In the genomic region with DNA sequence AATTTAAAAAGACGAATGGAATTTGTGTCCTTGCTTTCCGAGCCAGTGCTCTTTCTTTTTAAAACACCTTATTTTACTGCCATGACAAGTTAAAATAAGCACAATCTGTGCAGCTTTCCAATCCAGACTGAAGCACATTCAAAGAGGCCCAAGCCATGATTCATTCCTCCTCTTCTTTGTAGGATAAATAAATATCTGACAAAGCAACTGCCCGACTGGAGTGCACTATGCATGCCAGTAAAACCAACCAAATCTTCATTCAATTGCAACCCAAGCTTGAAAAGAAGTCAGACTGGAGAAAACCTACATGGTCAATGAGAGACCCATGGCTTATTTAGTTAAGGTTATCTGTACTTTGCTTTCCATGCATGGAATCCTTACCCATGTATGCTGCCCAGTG, we compare ENCODE assay signal across 1 cellular context.
TF ChIP-seq lines count a peak whose summit lies in the region.

No MANE protein-coding gene starts in this region.

TF ChIP-seq in SK-N-SH, 30 proteins besides CTCF, POLR2A, EP300 and RAD21 (continued from another document):
- TF ChIP-seq, protein P1, sequence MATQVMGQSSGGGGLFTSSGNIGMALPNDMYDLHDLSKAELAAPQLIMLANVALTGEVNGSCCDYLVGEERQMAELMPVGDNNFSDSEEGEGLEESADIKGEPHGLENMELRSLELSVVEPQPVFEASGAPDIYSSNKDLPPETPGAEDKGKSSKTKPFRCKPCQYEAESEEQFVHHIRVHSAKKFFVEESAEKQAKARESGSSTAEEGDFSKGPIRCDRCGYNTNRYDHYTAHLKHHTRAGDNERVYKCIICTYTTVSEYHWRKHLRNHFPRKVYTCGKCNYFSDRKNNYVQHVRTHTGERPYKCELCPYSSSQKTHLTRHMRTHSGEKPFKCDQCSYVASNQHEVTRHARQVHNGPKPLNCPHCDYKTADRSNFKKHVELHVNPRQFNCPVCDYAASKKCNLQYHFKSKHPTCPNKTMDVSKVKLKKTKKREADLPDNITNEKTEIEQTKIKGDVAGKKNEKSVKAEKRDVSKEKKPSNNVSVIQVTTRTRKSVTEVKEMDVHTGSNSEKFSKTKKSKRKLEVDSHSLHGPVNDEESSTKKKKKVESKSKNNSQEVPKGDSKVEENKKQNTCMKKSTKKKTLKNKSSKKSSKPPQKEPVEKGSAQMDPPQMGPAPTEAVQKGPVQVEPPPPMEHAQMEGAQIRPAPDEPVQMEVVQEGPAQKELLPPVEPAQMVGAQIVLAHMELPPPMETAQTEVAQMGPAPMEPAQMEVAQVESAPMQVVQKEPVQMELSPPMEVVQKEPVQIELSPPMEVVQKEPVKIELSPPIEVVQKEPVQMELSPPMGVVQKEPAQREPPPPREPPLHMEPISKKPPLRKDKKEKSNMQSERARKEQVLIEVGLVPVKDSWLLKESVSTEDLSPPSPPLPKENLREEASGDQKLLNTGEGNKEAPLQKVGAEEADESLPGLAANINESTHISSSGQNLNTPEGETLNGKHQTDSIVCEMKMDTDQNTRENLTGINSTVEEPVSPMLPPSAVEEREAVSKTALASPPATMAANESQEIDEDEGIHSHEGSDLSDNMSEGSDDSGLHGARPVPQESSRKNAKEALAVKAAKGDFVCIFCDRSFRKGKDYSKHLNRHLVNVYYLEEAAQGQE (IDR thresholded peaks at IDR 0.05; ENCODE audit: low read depth, low read length): no peak
- no peak for TF ChIP-seq JUND (IDR thresholded peaks at IDR 0.05)
